8 cellular contexts compared by ENCODE assay signal in genomic region chr17:46224864-46225263, GRCh38. TPM values are rescaled to one million over a fixed set of nuclear protein-coding genes. Genes with fewer than 3 reads are reported as not detected.
DNase-seq lines count a peak whose midpoint lies in the region; ATAC-seq and TF ChIP-seq lines count a peak whose summit lies in the region.
"Not testable (repeated sequence)": the region's sequence is repeated elsewhere in the genome, so short reads cannot be mapped to it uniquely, and the experiment has no call there.

No MANE protein-coding gene starts in this region.

- BruUV-seq in PC-3 (replicated peaks; lab: Mats Ljungman, UMichigan): not testable (repeated sequence)

- peak overlapping the region; percentile 84 for H3K4me3 Mint-ChIP-seq in activated naive CD8-positive, alpha-beta T cell treated with anti-CD3 and anti-CD28 coated beads, Interleukin-2, amount 50 U/mL, for 24 hours
- H3K4me3 Mint-ChIP-seq in stimulated activated naive CD8-positive, alpha-beta T cell treated with anti-CD3 and anti-CD28 coated beads, Interleukin-15, amount 100 ng/mL, for 72 hours: peak overlapping the region; percentile 94

- H3K27ac Mint-ChIP-seq in activated naive CD8-positive, alpha-beta T cell treated with anti-CD3 and anti-CD28 coated beads, Interleukin-2, amount 50 U/mL, for 24 hours; stimulated activated naive CD8-positive, alpha-beta T cell treated with anti-CD3 and anti-CD28 coated beads, Interleukin-15, amount 100 ng/mL, for 72 hours: not testable (repeated sequence)

- H3K9me3 ChIP-seq in PC-3 (ENCODE audit: low read length); muscle layer of colon (ENCODE audit: low read length): not testable (repeated sequence)

- H3F3A ChIP-seq in PC-3 (ENCODE audit: low read length, unreplicated experiment): not testable (repeated sequence)

- H3K9me2 ChIP-seq in PC-3 (replicated peaks; ENCODE audit: low read length): not testable (repeated sequence)

- H3K9ac ChIP-seq in PC-3 (ENCODE audit: low read length): peak overlapping the region; percentile 45; the same call in 1 of the 2 replicates
- not testable (repeated sequence) for H3K9ac ChIP-seq in muscle layer of colon (ENCODE audit: low read length)

- not testable (repeated sequence) for H3K36me3 ChIP-seq in PC-3 (ENCODE audit: low read depth, low read length); muscle layer of colon (ENCODE audit: insufficient read depth, low read length)

- H3K27me3 ChIP-seq in PC-3 (ENCODE audit: low read length); foreskin keratinocyte; muscle layer of colon (ENCODE audit: control insufficient read depth in 1 of 2, insufficient read depth in 2 of 2, low read length in 2 of 2): not testable (repeated sequence)

- not testable (repeated sequence) for H3K9me3 Mint-ChIP-seq in activated naive CD8-positive, alpha-beta T cell treated with anti-CD3 and anti-CD28 coated beads, Interleukin-2, amount 50 U/mL, for 24 hours; stimulated activated naive CD8-positive, alpha-beta T cell treated with anti-CD3 and anti-CD28 coated beads, Interleukin-15, amount 100 ng/mL, for 72 hours

- not testable (repeated sequence) for H3K4me2 ChIP-seq in PC-3 (ENCODE audit: low read length)

- POLR2A ChIA-PET in PC-3 (lab: Charles Lee; ENCODE audit: unreplicated experiment): not testable (repeated sequence)

- not testable (repeated sequence) for H3K27ac ChIP-seq in PC-3 (ENCODE audit: low read length); foreskin keratinocyte; muscle layer of colon (ENCODE audit: low read depth, low read length)

- H3K36me3 Mint-ChIP-seq in activated naive CD8-positive, alpha-beta T cell treated with anti-CD3 and anti-CD28 coated beads, Interleukin-2, amount 50 U/mL, for 24 hours (ENCODE audit: low read depth): not testable (repeated sequence)

- intact Hi-C loops in PC-3 (cut with micrococcal nuclease): not testable (repeated sequence)

- H3K4me1 Mint-ChIP-seq in activated naive CD8-positive, alpha-beta T cell treated with anti-CD3 and anti-CD28 coated beads, Interleukin-2, amount 50 U/mL, for 24 hours: peaks cover 12% of the 10 kb centered on the region
- H3K4me1 Mint-ChIP-seq in stimulated activated naive CD8-positive, alpha-beta T cell treated with anti-CD3 and anti-CD28 coated beads, Interleukin-15, amount 100 ng/mL, for 72 hours: not testable (repeated sequence)

- not testable (repeated sequence) for H3K4me1 ChIP-seq in PC-3 (ENCODE audit: insufficient read depth, low read length); foreskin keratinocyte; muscle layer of colon (ENCODE audit: insufficient read depth, low read length)

- H3K4me3 ChIP-seq in PC-3 (ENCODE audit: low read length): peak overlapping the region; percentile 68
- H3K4me3 ChIP-seq in muscle layer of colon (ENCODE audit: low read depth in 1 of 2, low read length in 2 of 2): peak overlapping the region; percentile 50 to 56

- peak; percentile 27 for ATAC-seq in GM21447 (IDR thresholded peaks at IDR 0.05; ENCODE audit: unreplicated experiment)
- ATAC-seq in HG03103 (IDR thresholded peaks at IDR 0.05; ENCODE audit: low read depth, unreplicated experiment): peak; percentile 21
- ATAC-seq in PC-3: peak; percentile 28
- peak; percentile 30 for ATAC-seq in activated naive CD8-positive, alpha-beta T cell treated with anti-CD3 and anti-CD28 coated beads, Interleukin-2, amount 50 U/mL, for 24 hours
- ATAC-seq in foreskin keratinocyte: peak; percentile 41
- peak; percentile 62 for ATAC-seq in stimulated activated naive CD8-positive, alpha-beta T cell treated with anti-CD3 and anti-CD28 coated beads, Interleukin-15, amount 100 ng/mL, for 72 hours

- not testable (repeated sequence) for TF ChIP-seq CTCF in PC-3 (conservative IDR thresholded peaks at IDR 0.05; ENCODE audit: low read depth, low read length); foreskin keratinocyte (conservative IDR thresholded peaks at IDR 0.05)

- not testable (repeated sequence) for H3K27me3 Mint-ChIP-seq in activated naive CD8-positive, alpha-beta T cell treated with anti-CD3 and anti-CD28 coated beads, Interleukin-2, amount 50 U/mL, for 24 hours; stimulated activated naive CD8-positive, alpha-beta T cell treated with anti-CD3 and anti-CD28 coated beads, Interleukin-15, amount 100 ng/mL, for 72 hours

- not testable (repeated sequence) for H4K20me1 ChIP-seq in PC-3 (ENCODE audit: low read length)

- peak overlapping the region; percentile 81; the same call in 1 of the 2 replicates for H2AFZ ChIP-seq in PC-3 (ENCODE audit: low read length)

- CTCF ChIA-PET in PC-3 (lab: Charles Lee): not testable (repeated sequence)

- peaks cover 20% of the 10 kb centered on the region for H3K79me2 ChIP-seq in PC-3 (ENCODE audit: low read length)

- DNase-seq in Daoy (ENCODE audit: low read depth): peak; percentile 4
- DNase-seq in PC-3; foreskin keratinocyte; stimulated activated naive CD8-positive, alpha-beta T cell treated with anti-CD3 and anti-CD28 coated beads, Interleukin-15, amount 100 ng/mL, for 72 hours: not testable (repeated sequence)
- peak; percentile 12 for DNase-seq in activated naive CD8-positive, alpha-beta T cell treated with anti-CD3 and anti-CD28 coated beads, Interleukin-2, amount 50 U/mL, for 24 hours

RNA-seq across cellular contexts. Expression of gene KANSL1, which starts 31.6 kb away (rescaled TPM):
- 26.8 and 27.1 TPM in 2 replicates for total RNA-seq in Daoy (2014; rRNA removed; shearing (Covaris generic))
- 47.6 and 63.2 TPM in 2 replicates for total RNA-seq in PC-3 (2014; rRNA removed)
- total RNA-seq in foreskin keratinocyte: 33.9 and 35.8 TPM in 2 replicates
- polyA plus RNA-seq in foreskin keratinocyte: 6.8 and 7.6 TPM in 2 replicates
